In the genomic region with DNA sequence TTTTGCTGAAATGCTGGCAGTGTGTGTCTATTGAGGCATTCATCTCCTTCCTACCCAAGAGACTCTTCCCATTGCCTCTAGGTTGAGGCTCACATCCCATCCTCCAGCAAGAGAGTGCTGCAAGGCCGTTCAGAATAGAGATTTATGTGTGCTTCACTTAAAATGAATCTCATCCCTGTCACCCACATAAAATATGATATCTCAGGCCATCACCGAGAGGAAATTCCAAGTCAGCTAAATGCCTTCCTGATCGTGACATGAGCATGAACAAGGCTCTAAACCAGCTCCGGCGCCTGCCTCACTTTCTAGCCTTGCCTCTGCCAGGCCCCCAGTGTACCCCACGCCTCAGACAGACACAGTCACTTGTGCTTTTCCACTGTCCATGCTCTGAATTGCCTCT, we compare ENCODE assay signal across 26 cellular contexts.
"Had no signal": no experiment of that assay in that cellular context is flagged by ENCODE, and none has a peak within 500 bp of the region (broad histone marks: within the 10 kb centered on the region; RNA-seq: fewer than 3 reads in every experiment).

No MANE protein-coding gene starts in this region.

- H3K27ac Mint-ChIP-seq: endodermal cell; naive thymus-derived CD8-positive, alpha-beta T cell; neural progenitor cell; progenitor cell of endocrine pancreas; stimulated activated naive CD8-positive, alpha-beta T cell treated with anti-CD3 and anti-CD28 coated beads, Interleukin-15, Interleukin-2, amounts not matched to agents 100 ng/mL and 50 ng/mL, for 24 hours had no signal

- H3K27ac ChIP-seq: colonic mucosa, foreskin keratinocyte, hepatocyte, neural progenitor cell, pancreas, right lobe of liver, tibial artery, upper lobe of left lung, uterus had no signal

- H3K4me3 Mint-ChIP-seq: endodermal cell; neural progenitor cell; stimulated activated naive CD8-positive, alpha-beta T cell treated with anti-CD3 and anti-CD28 coated beads, Interleukin-15, Interleukin-2, amounts not matched to agents 100 ng/mL and 50 ng/mL, for 24 hours had no signal

- H3K4me2 ChIP-seq: hepatocyte, neural progenitor cell had no signal

- H3K9me3 Mint-ChIP-seq: endodermal cell; naive thymus-derived CD8-positive, alpha-beta T cell; neural progenitor cell; stimulated activated naive CD8-positive, alpha-beta T cell treated with anti-CD3 and anti-CD28 coated beads, Interleukin-15, Interleukin-2, amounts not matched to agents 100 ng/mL and 50 ng/mL, for 24 hours had no signal

- H3K36me3 Mint-ChIP-seq: naive thymus-derived CD8-positive, alpha-beta T cell; neural progenitor cell; stimulated activated effector memory CD8-positive, alpha-beta T cell treated with anti-CD3 and anti-CD28 coated beads, Interleukin-12 subunit alpha, Interleukin-12 subunit beta, amount 100 ng/mL, for 72 hours had no signal

- H3K4me1 ChIP-seq: colonic mucosa, foreskin keratinocyte, upper lobe of left lung, uterus had no signal

- H2AFZ ChIP-seq: hepatocyte, neural progenitor cell had no signal

- H3K36me3 ChIP-seq: colonic mucosa, neural progenitor cell, pancreas, right lobe of liver, tibial artery, upper lobe of left lung, uterus had no signal

- H3K27me3 ChIP-seq: colonic mucosa, foreskin keratinocyte, hepatocyte, neural progenitor cell, upper lobe of left lung, uterus had no signal

- H3K9ac ChIP-seq: neural progenitor cell had no signal

- DNase-seq: colonic mucosa; dermis blood vessel endothelial cell; effector CD4-positive, alpha-beta T cell; endodermal cell; erythroblast; foreskin keratinocyte; head of caudate nucleus; kidney; left cardiac atrium; left ventricle myocardium superior; mucosa of descending colon; naive thymus-derived CD8-positive, alpha-beta T cell; nucleus accumbens; pancreas; right lobe of liver; stimulated activated CD4-positive, alpha-beta T cell treated with anti-CD3 and anti-CD28 coated beads, Interleukin-4, amount 100 ng/mL, for 1 hour; stimulated activated CD8-positive, alpha-beta memory T cell treated with anti-CD3 and anti-CD28 coated beads, Interleukin-4, amount 100 ng/mL, for 48 hours; tibial artery; upper lobe of left lung; uterus had no signal

- H3K4me3 ChIP-seq: colonic mucosa, hepatocyte, lung, mucosa of descending colon, neural progenitor cell, pancreas, right lobe of liver, tibial artery, upper lobe of left lung, uterus had no signal

- H3K9me3 ChIP-seq: colonic mucosa, mucosa of descending colon, pancreas, right lobe of liver, tibial artery, upper lobe of left lung, uterus had no signal

- H3K4me1 Mint-ChIP-seq: endodermal cell; naive thymus-derived CD8-positive, alpha-beta T cell had no signal

- ATAC-seq: foreskin keratinocyte; left cardiac atrium; left ventricle myocardium superior; naive thymus-derived CD8-positive, alpha-beta T cell; pancreas; right lobe of liver had no signal

- H3K79me2 ChIP-seq: hepatocyte had no signal
